In genomic region chr10:68955414-68955785, GRCh38 we compare ENCODE assay signal across 8 cellular contexts. TPM values are rescaled to one million over a fixed set of nuclear protein-coding genes. Genes with fewer than 3 reads are reported as not detected.
A peak's percentile ranks its signal among the peaks of the same experiment; 100 is the strongest.
DNase-seq lines count a peak whose midpoint lies in the region; ATAC-seq lines count a peak whose summit lies in the region.

No MANE protein-coding gene starts in this region.

- peaks cover 11% of the 10 kb centered on the region; the same call in 1 of the 2 replicates for H3K36me3 ChIP-seq in ACC112 (ENCODE audit: insufficient read depth, low read length)

- H3K27me3 ChIP-seq in ACC112 (ENCODE audit: insufficient read depth, low read length): no peaks in the 10 kb centered on the region

- H3K4me3 ChIP-seq in ACC112 (ENCODE audit: low read depth, low read length): peak overlapping the region; percentile 88
- peak overlapping the region; percentile 97 for H3K4me3 ChIP-seq in iPS-11a (ENCODE audit: low read depth, low read length)

- peak overlapping the region; percentile 82 for H3K27ac ChIP-seq in ACC112 (ENCODE audit: low read depth, low read length)

- H2AFZ ChIP-seq in ACC112 (ENCODE audit: low read length, unreplicated experiment): peak overlapping the region; percentile 99

- H3K9me3 Mint-ChIP-seq in activated T-helper 1 cell treated with anti-CD3 and anti-CD28 coated beads, Interleukin-12 subunit alpha, Interleukin-12 subunit beta, Interleukin-2, Interleukin-4 antibody, amounts not matched to agents 30 ng/mL and 10 ng/mL and 1 ng/mL, durations not matched to agents 14 hours and 24 hours and 36 hours: no peaks in the 10 kb centered on the region
- no peaks in the 10 kb centered on the region for H3K9me3 Mint-ChIP-seq in stimulated activated effector memory CD8-positive, alpha-beta T cell treated with anti-CD3 and anti-CD28 coated beads, Interleukin-12 subunit alpha, Interleukin-12 subunit beta, amount 100 ng/mL, for 72 hours

- ATAC-seq in GM18519 (IDR thresholded peaks at IDR 0.05; ENCODE audit: low FRiP score, unreplicated experiment) (peak; percentile 13), HG03460 (IDR thresholded peaks at IDR 0.05; ENCODE audit: unreplicated experiment) (peak; percentile 9), HG02610 (IDR thresholded peaks at IDR 0.05; ENCODE audit: unreplicated experiment) (no peak)
- ATAC-seq in stimulated activated effector memory CD8-positive, alpha-beta T cell treated with anti-CD3 and anti-CD28 coated beads, Interleukin-12 subunit alpha, Interleukin-12 subunit beta, amount 100 ng/mL, for 72 hours: peak; percentile 55

- peaks cover 39% of the 10 kb centered on the region for H3K36me3 Mint-ChIP-seq in activated T-helper 1 cell treated with anti-CD3 and anti-CD28 coated beads, Interleukin-12 subunit alpha, Interleukin-12 subunit beta, Interleukin-2, Interleukin-4 antibody, amounts not matched to agents 30 ng/mL and 10 ng/mL and 1 ng/mL, durations not matched to agents 14 hours and 24 hours and 36 hours (ENCODE audit: low read depth)
- H3K36me3 Mint-ChIP-seq in stimulated activated effector memory CD8-positive, alpha-beta T cell treated with anti-CD3 and anti-CD28 coated beads, Interleukin-12 subunit alpha, Interleukin-12 subunit beta, amount 100 ng/mL, for 72 hours: peaks cover 66% of the 10 kb centered on the region

- peak overlapping the region; percentile 99 for H3K27ac Mint-ChIP-seq in activated T-helper 1 cell treated with anti-CD3 and anti-CD28 coated beads, Interleukin-12 subunit alpha, Interleukin-12 subunit beta, Interleukin-2, Interleukin-4 antibody, amounts not matched to agents 30 ng/mL and 10 ng/mL and 1 ng/mL, durations not matched to agents 14 hours and 24 hours and 36 hours
- H3K27ac Mint-ChIP-seq in stimulated activated effector memory CD8-positive, alpha-beta T cell treated with anti-CD3 and anti-CD28 coated beads, Interleukin-12 subunit alpha, Interleukin-12 subunit beta, amount 100 ng/mL, for 72 hours: peak overlapping the region; percentile 100

- no peaks in the 10 kb centered on the region for H3K27me3 Mint-ChIP-seq in activated T-helper 1 cell treated with anti-CD3 and anti-CD28 coated beads, Interleukin-12 subunit alpha, Interleukin-12 subunit beta, Interleukin-2, Interleukin-4 antibody, amounts not matched to agents 30 ng/mL and 10 ng/mL and 1 ng/mL, durations not matched to agents 14 hours and 24 hours and 36 hours (ENCODE audit: insufficient read depth)

- H3K4me1 ChIP-seq in ACC112 (ENCODE audit: control insufficient read depth, insufficient read depth, low read length, unreplicated experiment): peaks cover 27% of the 10 kb centered on the region

- no peak for DNase-seq in activated T-helper 1 cell treated with anti-CD3 and anti-CD28 coated beads, Interleukin-12 subunit alpha, Interleukin-12 subunit beta, Interleukin-2, Interleukin-4 antibody, amounts not matched to agents 30 ng/mL and 10 ng/mL and 1 ng/mL, durations not matched to agents 14 hours and 24 hours and 36 hours (ENCODE audit: low spot score)
- no peak for DNase-seq in stimulated activated effector memory CD8-positive, alpha-beta T cell treated with anti-CD3 and anti-CD28 coated beads, Interleukin-12 subunit alpha, Interleukin-12 subunit beta, amount 100 ng/mL, for 72 hours (ENCODE audit: low spot score in 2 of 2)
- DNase-seq in GOT3 (lab: John Stamatoyannopoulos, UW): no peak

- peak overlapping the region; percentile 99 for H3K4me3 Mint-ChIP-seq in activated T-helper 1 cell treated with anti-CD3 and anti-CD28 coated beads, Interleukin-12 subunit alpha, Interleukin-12 subunit beta, Interleukin-2, Interleukin-4 antibody, amounts not matched to agents 30 ng/mL and 10 ng/mL and 1 ng/mL, durations not matched to agents 14 hours and 24 hours and 36 hours
- peak overlapping the region; percentile 100 for H3K4me3 Mint-ChIP-seq in stimulated activated effector memory CD8-positive, alpha-beta T cell treated with anti-CD3 and anti-CD28 coated beads, Interleukin-12 subunit alpha, Interleukin-12 subunit beta, amount 100 ng/mL, for 72 hours

- intact Hi-C loops in activated T-helper 1 cell treated with anti-CD3 and anti-CD28 coated beads, Interleukin-12 subunit alpha, Interleukin-12 subunit beta, Interleukin-2, Interleukin-4 antibody, amounts not matched to agents 30 ng/mL and 10 ng/mL and 1 ng/mL, durations not matched to agents 14 hours and 24 hours and 36 hours (cut with micrococcal nuclease): loop anchor here (1.0 kb wide), 3 partner anchors 33 to 168 kb away; partner anchors contain the start of genes DDX50 and KIFBP

- peaks cover 44% of the 10 kb centered on the region for H3K79me2 ChIP-seq in ACC112 (ENCODE audit: control insufficient read depth, insufficient read depth, low read length, unreplicated experiment)

- H3K4me1 Mint-ChIP-seq in activated T-helper 1 cell treated with anti-CD3 and anti-CD28 coated beads, Interleukin-12 subunit alpha, Interleukin-12 subunit beta, Interleukin-2, Interleukin-4 antibody, amounts not matched to agents 30 ng/mL and 10 ng/mL and 1 ng/mL, durations not matched to agents 14 hours and 24 hours and 36 hours (ENCODE audit: low read depth): peaks cover 25% of the 10 kb centered on the region
- peaks cover 36% of the 10 kb centered on the region for H3K4me1 Mint-ChIP-seq in stimulated activated effector memory CD8-positive, alpha-beta T cell treated with anti-CD3 and anti-CD28 coated beads, Interleukin-12 subunit alpha, Interleukin-12 subunit beta, amount 100 ng/mL, for 72 hours

RNA-seq across cellular contexts. Expression of gene DDX21, which starts 0.6 kb away (rescaled TPM):
- total RNA-seq in activated T-helper 1 cell treated with anti-CD3 and anti-CD28 coated beads, Interleukin-12 subunit alpha, Interleukin-12 subunit beta, Interleukin-2, Interleukin-4 antibody, amounts not matched to agents 30 ng/mL and 10 ng/mL and 1 ng/mL, durations not matched to agents 14 hours and 24 hours and 36 hours: 267 and 278 TPM in 2 replicates

RNA-seq across cellular contexts. Expression of gene KIFBP, which starts 33.2 kb away (rescaled TPM):
- 16.4 and 16.9 TPM in 2 replicates for total RNA-seq in activated T-helper 1 cell treated with anti-CD3 and anti-CD28 coated beads, Interleukin-12 subunit alpha, Interleukin-12 subunit beta, Interleukin-2, Interleukin-4 antibody, amounts not matched to agents 30 ng/mL and 10 ng/mL and 1 ng/mL, durations not matched to agents 14 hours and 24 hours and 36 hours

RNA-seq across cellular contexts. Expression of gene DDX50, which starts 54.3 kb away (rescaled TPM):
- 53.0 and 55.0 TPM in 2 replicates for total RNA-seq in activated T-helper 1 cell treated with anti-CD3 and anti-CD28 coated beads, Interleukin-12 subunit alpha, Interleukin-12 subunit beta, Interleukin-2, Interleukin-4 antibody, amounts not matched to agents 30 ng/mL and 10 ng/mL and 1 ng/mL, durations not matched to agents 14 hours and 24 hours and 36 hours
